In genomic region chr5:78508231-78508765, GRCh38 we compare ENCODE assay signal across 11 cellular contexts.
A peak's percentile ranks its signal among the peaks of the same experiment; 100 is the strongest.
DNase-seq lines count a peak whose midpoint lies in the region; ATAC-seq, FAIRE-seq and TF ChIP-seq lines count a peak whose summit lies in the region.
"Had no signal": no experiment of that assay in that cellular context is flagged by ENCODE, and none has a peak within 500 bp of the region (broad histone marks: within the 10 kb centered on the region; RNA-seq: fewer than 3 reads in every experiment).

No MANE protein-coding gene starts in this region.

- no peak overlapping the region for H2BK5ac ChIP-seq in H1 (ENCODE audit: low read depth, low read length)

- H3K9me3 ChIP-seq in Caco-2 = no peaks in the 10 kb centered on the region
- H3K9me3 ChIP-seq in H1 (ENCODE audit: insufficient read depth in 2 of 2, low read depth in 1 of 2, low read length in 1 of 2) = no peaks in the 10 kb centered on the region

- no peak for TF ChIP-seq EP300 in H1 (IDR thresholded peaks at IDR 0.05; ENCODE audit: borderline replicate concordance in 1 of 2, low read depth in 2 of 2, low read length in 2 of 2)

- no peak overlapping the region for H3K27ac ChIP-seq in H1 (ENCODE audit: low read depth, low read length)

- no peaks in the 10 kb centered on the region for H3K27me3 Mint-ChIP-seq in Caco-2 (ENCODE audit: insufficient read depth, unreplicated experiment)
- no peaks in the 10 kb centered on the region for H3K27me3 Mint-ChIP-seq in osteocyte (ENCODE audit: unreplicated experiment)

- H2BK20ac ChIP-seq in H1 (ENCODE audit: low read length) = no peak overlapping the region

- H3K14ac ChIP-seq in H1 (ENCODE audit: insufficient read length) = no peak overlapping the region

- peaks cover 2% of the 10 kb centered on the region for H3K79me1 ChIP-seq in H1 (ENCODE audit: low read depth, low read length)

- no peaks in the 10 kb centered on the region for H4K20me1 ChIP-seq in H1 (replicated peaks in 1 of 2; ENCODE audit: control insufficient read depth in 1 of 2, insufficient read depth in 2 of 2, low read length in 2 of 2)

- FAIRE-seq in H1 (lab: Jason Lieb, UNC) = no peak
- no peak for FAIRE-seq in GM12892 (lab: Jason Lieb, UNC)
- FAIRE-seq: keratinocyte had no signal

- H4K5ac ChIP-seq in H1 (ENCODE audit: insufficient read length, low read depth, low read length) = no peak overlapping the region

- peak overlapping the region; percentile 50 for H3K4me3 Mint-ChIP-seq in Caco-2 (ENCODE audit: unreplicated experiment)
- H3K4me3 Mint-ChIP-seq in osteocyte (ENCODE audit: unreplicated experiment) = no peak overlapping the region

- CTCF ChIA-PET in Caco-2 (lab: Charles Lee) (interaction anchor here (1.0 to 1.6 kb wide), 4 partner anchors 25 to 40 kb away, joined by 3 to 5 read pairs (median 4); no protein-coding TSS in a partner anchor), H1 (lab: Charles Lee; ENCODE audit: partially characterized antibody) (interaction anchor here (1.0 to 1.3 kb wide), 3 partner anchors 11 to 37 kb away, joined by 3 to 6 read pairs (median 4); no protein-coding TSS in a partner anchor)

- H4K8ac ChIP-seq in H1 (ENCODE audit: extremely low read depth, insufficient read depth, low read length) = no peak overlapping the region

- H3K9ac ChIP-seq in H1 (replicated peaks in 1 of 4; ENCODE audit: extremely low read depth in 1 of 4, low read depth in 3 of 4, low read length in 3 of 4) = no peak overlapping the region

- H4K91ac ChIP-seq in H1 (replicated peaks; ENCODE audit: insufficient read length, low read length) = no peak overlapping the region

- TSS peak; percentile 6 for BruUV-seq in Caco-2 (replicated peaks; lab: Mats Ljungman, UMichigan)

- no peak for TF ChIP-seq POLR2A in H1 (IDR thresholded peaks at IDR 0.05; ENCODE audit: control extremely low read depth in 1 of 2, low read depth in 2 of 2, low read length in 2 of 2)
- TF ChIP-seq POLR2A in GM12892 (IDR thresholded peaks at IDR 0.05; ENCODE audit: low read depth, low read length) = no peak

- peaks cover 3% of the 10 kb centered on the region for H3K23me2 ChIP-seq in H1 (ENCODE audit: low read depth, low read length)

- H3K27ac Mint-ChIP-seq in Caco-2 (ENCODE audit: unreplicated experiment) (peak overlapping the region; percentile 63), osteocyte (ENCODE audit: unreplicated experiment) (peak overlapping the region; percentile 47)

- ATAC-seq in HG02973 (IDR thresholded peaks at IDR 0.05; ENCODE audit: unreplicated experiment) = no peak
- ATAC-seq in HG02970 (IDR thresholded peaks at IDR 0.05; ENCODE audit: low FRiP score, unreplicated experiment) = no peak

- no peak overlapping the region for H2AK5ac ChIP-seq in H1 (ENCODE audit: low read depth, low read length)

- no peak overlapping the region for H3K23ac ChIP-seq in H1 (ENCODE audit: insufficient read length)

- H3K56ac ChIP-seq in H1 (replicated peaks; ENCODE audit: insufficient read length, low read depth, low read length) = no peak overlapping the region

- no peak overlapping the region for H3K4me3 ChIP-seq in Caco-2 (ENCODE audit: low read depth, low read length)
- H3K4me3 ChIP-seq in H1 (ENCODE audit: extremely low read depth in 1 of 4, insufficient read depth in 2 of 4, low read depth in 3 of 4, low read length in 4 of 4) = no peak overlapping the region

- H3K4me1 Mint-ChIP-seq in Caco-2 (ENCODE audit: low read depth, unreplicated experiment) = peaks cover 32% of the 10 kb centered on the region
- H3K4me1 Mint-ChIP-seq in osteocyte (ENCODE audit: unreplicated experiment) = peaks cover 75% of the 10 kb centered on the region

- TF ChIP-seq CTCF in Caco-2 (IDR thresholded peaks at IDR 0.05; ENCODE audit: insufficient read depth in 1 of 2, low read depth in 1 of 2, low read length in 1 of 2, severe bottlenecking in 1 of 2, unreplicated experiment in 1 of 2) = no peak
- no peak for TF ChIP-seq CTCF in H1 (IDR thresholded peaks at IDR 0.05; ENCODE audit: control extremely low read depth in 1 of 3, insufficient read depth in 1 of 3, low read depth in 1 of 3, low read length in 3 of 3)
- no peak for TF ChIP-seq CTCF in osteocyte (IDR thresholded peaks at IDR 0.05)

- H2BK120ac ChIP-seq in H1 (replicated peaks; ENCODE audit: low read depth, low read length) = no peak overlapping the region

- intact Hi-C loops in Caco-2 (cut with micrococcal nuclease; ENCODE audit: unreplicated experiment) = loop anchor here (1.0 kb wide), 2 partner anchors 9 to 10 kb away; no protein-coding TSS in a partner anchor

- no peak overlapping the region for H2BK12ac ChIP-seq in H1 (ENCODE audit: low read depth, low read length)

- H3K4me2 ChIP-seq in H1 (ENCODE audit: insufficient read depth in 1 of 2, low read depth in 2 of 2, low read length in 2 of 2) = no peak overlapping the region

- H3K27me3 ChIP-seq in Caco-2 (replicated peaks; ENCODE audit: control insufficient read depth, insufficient read depth, low read length) (no peaks in the 10 kb centered on the region), H1 (replicated peaks in 1 of 4; ENCODE audit: control insufficient read depth in 3 of 4, extremely low read depth in 1 of 4, insufficient read depth in 3 of 4, low read length in 3 of 4) (no peaks in the 10 kb centered on the region)

- H3K9me3 Mint-ChIP-seq in Caco-2 (ENCODE audit: unreplicated experiment) = no peaks in the 10 kb centered on the region
- no peaks in the 10 kb centered on the region for H3K9me3 Mint-ChIP-seq in osteocyte (ENCODE audit: unreplicated experiment)

- POLR2A ChIA-PET in Caco-2 (lab: Charles Lee) (no interaction called here), H1 (lab: Charles Lee; ENCODE audit: partially characterized antibody) (interaction anchor here (1.6 kb wide), 1 partner anchor 12 kb away, joined by 4 read pairs; no protein-coding TSS in a partner anchor)

- 87% methylated on average over 3 of the region's 3 CpGs; no CpG with 5 or more reads in 1 of the 2 experiments for WGBS in H1 (ENCODE audit: extremely low coverage in 1 of 2, insufficient coverage in 1 of 2, insufficient read length in 1 of 2, insufficient replicate concordance in 2 of 2, low coverage in 1 of 2, low lambda C conversion rate in 2 of 2, missing lambda C conversion rate in 1 of 2), 2 experiments

- H3K18ac ChIP-seq in H1 (ENCODE audit: extremely low read depth, low read length) = no peak overlapping the region

- H3K36me3 ChIP-seq in Caco-2 (ENCODE audit: control insufficient read depth, insufficient read depth, low read length) (no peaks in the 10 kb centered on the region; the same call in 1 of the 2 replicates), H1 (ENCODE audit: control insufficient read depth in 2 of 4, insufficient read depth in 4 of 4, low read length in 3 of 4) (no peaks in the 10 kb centered on the region; a peak in 1 of 8 replicates)

- peaks cover 38% of the 10 kb centered on the region for H3K36me3 Mint-ChIP-seq in Caco-2 (ENCODE audit: insufficient read depth, unreplicated experiment)
- H3K36me3 Mint-ChIP-seq in osteocyte (ENCODE audit: unreplicated experiment) = peaks cover 15% of the 10 kb centered on the region

- H3K4me1 ChIP-seq in Caco-2 (peaks cover 56% of the 10 kb centered on the region), H1 (replicated peaks in 1 of 4; ENCODE audit: control insufficient read depth in 3 of 4, insufficient read depth in 4 of 4, low read length in 3 of 4) (peaks cover 5 to 19% (median 11%) of the 10 kb centered on the region in 4 experiments)

- peaks cover 0 to 36% of the 10 kb centered on the region in 2 experiments; a peak in 2 of 4 replicates for H3K79me2 ChIP-seq in H1 (ENCODE audit: control insufficient read depth in 1 of 2, insufficient read depth in 2 of 2, low read length in 2 of 2)

- no peak overlapping the region for H2AFZ ChIP-seq in H1 (ENCODE audit: low read length)

- DNase-seq in Caco-2 (peak; percentile 72 to 73), M059J (ENCODE audit: low read depth) (peak; percentile 73), H1 (ENCODE audit: low read depth in 1 of 2, low spot score in 2 of 2) (no peak), osteocyte (ENCODE audit: extremely low spot score, unreplicated experiment) (no peak), GM12892 (ENCODE audit: insufficient read length) (no peak), D341Med (ENCODE audit: low spot score) (no peak)
- DNase-seq: COR-L47, MM.1S had no signal

- H2BK15ac ChIP-seq in H1 (ENCODE audit: low read length) = peak overlapping the region; percentile 14; the same call in 1 of the 2 replicates

- no peak for TF ChIP-seq RAD21 in H1 (IDR thresholded peaks at IDR 0.05 in 1 of 2, conservative IDR thresholded peaks at IDR 0.05 in 1 of 2; ENCODE audit: low read depth in 2 of 2, low read length in 2 of 2)

- no peak overlapping the region for H3K4ac ChIP-seq in H1 (replicated peaks; ENCODE audit: insufficient read length, low read depth, low read length)

TF ChIP-seq in H1, 55 proteins besides CTCF, POLR2A, EP300 and RAD21:
- TF ChIP-seq TEAD4 (IDR thresholded peaks at IDR 0.05; ENCODE audit: low read depth, low read length) (no peak), JUND (IDR thresholded peaks at IDR 0.05; ENCODE audit: low read length) (no peak), TCF12 (IDR thresholded peaks at IDR 0.05; ENCODE audit: low read depth, low read length) (no peak)

Comparison
In these comparisons a context has a peak if more than half of its experiments do, and no peak if none do; other contexts are left out.
1. DNase-seq: peak in Caco-2 (2 of 2) and M059J (single experiment); none in H1 (0 of 2), osteocyte (single experiment), GM12892 (single experiment) and D341Med (single experiment).